ENCODE assay signal across 14 cellular contexts in the genomic region with DNA sequence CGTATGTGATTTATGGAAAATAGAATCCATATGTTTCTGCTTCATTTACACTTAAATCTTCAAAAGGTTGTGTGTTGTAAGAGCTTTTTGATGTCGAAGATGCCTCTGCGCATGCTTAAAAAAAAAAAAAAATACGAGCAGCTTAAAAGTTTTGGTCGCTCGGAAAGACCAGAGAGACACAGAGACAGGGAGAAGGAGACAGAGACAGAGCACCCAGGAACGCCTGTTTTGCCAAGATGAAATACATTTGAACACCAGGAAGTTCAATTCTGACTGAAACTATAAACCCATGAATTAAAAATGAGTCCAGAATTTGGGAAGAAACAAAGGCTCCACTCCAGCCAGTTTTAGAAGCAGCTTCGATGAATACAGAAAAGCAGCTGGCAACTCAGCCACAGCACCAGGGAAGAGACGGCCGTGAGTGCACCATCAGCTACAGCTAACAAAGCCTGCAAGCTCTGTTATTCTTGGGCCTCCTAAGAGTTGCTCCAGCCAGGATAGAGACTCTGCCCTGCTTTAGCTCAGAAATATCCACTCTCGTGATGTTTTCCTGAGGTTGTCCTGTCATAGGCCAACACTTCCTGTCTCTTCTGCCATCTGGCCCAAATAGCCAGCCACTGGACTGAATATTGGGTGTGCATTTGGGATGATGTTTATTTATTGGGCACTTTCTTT. TPM values are rescaled to one million over a fixed set of nuclear protein-coding genes. Genes with fewer than 3 reads are reported as not detected.
DNase-seq lines count a peak whose midpoint lies in the region; ATAC-seq, FAIRE-seq and TF ChIP-seq lines count a peak whose summit lies in the region.
"Had no signal": no experiment of that assay in that cellular context is flagged by ENCODE, and none has a peak within 500 bp of the region (broad histone marks: within the 10 kb centered on the region; RNA-seq: fewer than 3 reads in every experiment).

No MANE protein-coding gene starts in this region.

- TF ChIP-seq CTCF in brain (conservative IDR thresholded peaks at IDR 0.05): no peak

- H3K4me1 Mint-ChIP-seq in brain: peaks cover 72% of the 10 kb centered on the region
- H3K4me1 Mint-ChIP-seq: activated T-helper 17 cell treated with anti-CD3 and anti-CD28 coated beads, Interleukin-2, amount 50 U/mL, for 72 hours had no signal

- H3K9me3 Mint-ChIP-seq in brain: no peaks in the 10 kb centered on the region
- H3K9me3 Mint-ChIP-seq: activated T-helper 17 cell treated with anti-CD3 and anti-CD28 coated beads, Interleukin-2, amount 50 U/mL, for 72 hours had no signal

- no peaks in the 10 kb centered on the region for H3K4me1 ChIP-seq in small intestine (ENCODE audit: control insufficient read depth in 2 of 2, insufficient read depth in 1 of 2, low read depth in 1 of 2, low read length in 1 of 2)
- H3K4me1 ChIP-seq: lower lobe of right lung had no signal

- H3K27ac ChIP-seq in small intestine (ENCODE audit: low read depth in 1 of 2, low read length in 1 of 2): no peak overlapping the region
- H3K27ac ChIP-seq: lower lobe of right lung had no signal

- FAIRE-seq in small intestine (lab: Jason Lieb, UNC) (no peak), urothelium cell line (lab: Jason Lieb, UNC) (no peak)

- H3K27me3 ChIP-seq in small intestine (ENCODE audit: control insufficient read depth in 2 of 2, insufficient read depth in 2 of 2, low read length in 2 of 2): no peaks in the 10 kb centered on the region

- peak overlapping the region in 4 of 5 experiments; percentile 14 to 68 (median 52) for H3K4me3 Mint-ChIP-seq in brain
- H3K4me3 Mint-ChIP-seq: activated T-helper 17 cell treated with anti-CD3 and anti-CD28 coated beads, Interleukin-2, amount 50 U/mL, for 72 hours had no signal

- no peak for ATAC-seq in GM19328 (IDR thresholded peaks at IDR 0.05; ENCODE audit: unreplicated experiment)
- ATAC-seq: activated T-helper 17 cell treated with anti-CD3 and anti-CD28 coated beads, Interleukin-2, amount 50 U/mL, for 72 hours; lower lobe of right lung had no signal

- H3K27ac Mint-ChIP-seq in brain: peak overlapping the region in 4 of 5 experiments; percentile 81 to 92 (median 86)
- H3K27ac Mint-ChIP-seq: activated T-helper 17 cell treated with anti-CD3 and anti-CD28 coated beads, Interleukin-2, amount 50 U/mL, for 72 hours had no signal

- peaks cover 5% of the 10 kb centered on the region for H3K27me3 Mint-ChIP-seq in brain
- H3K27me3 Mint-ChIP-seq: activated T-helper 17 cell treated with anti-CD3 and anti-CD28 coated beads, Interleukin-2, amount 50 U/mL, for 72 hours had no signal

- 57 to 83% (median 77%) methylated on average over 11 of the region's 11 CpGs for WGBS in small intestine, 3 donors

- no peaks in the 10 kb centered on the region for H3K36me3 ChIP-seq in small intestine (ENCODE audit: control insufficient read depth in 2 of 2, insufficient read depth in 2 of 2, low read length in 2 of 2)
- H3K36me3 ChIP-seq: lower lobe of right lung had no signal

- DNase-seq in EL (peak; percentile 16), left kidney (ENCODE audit: low read depth, low spot score) (peak; percentile 24), small intestine (peak; percentile 1), NCI-H128 (lab: John Stamatoyannopoulos, UW; ENCODE audit: unreplicated experiment) (no peak), MV-4-11 (lab: John Stamatoyannopoulos, UW) (no peak), urothelium cell line (ENCODE audit: low spot score) (no peak)
- DNase-seq: lower lobe of right lung; NCI-H1092; NCI-H82; SK-N-SH; stimulated activated CD4-positive, alpha-beta T cell treated with anti-CD3 and anti-CD28 coated beads, Interleukin-12 subunit alpha, Interleukin-12 subunit beta, amount 100 ng/mL, for 4 hours had no signal

- no peaks in the 10 kb centered on the region for H3K9me3 ChIP-seq in small intestine (ENCODE audit: control insufficient read depth, low read depth)
- H3K9me3 ChIP-seq: lower lobe of right lung, SK-N-SH had no signal

- H3K4me3 ChIP-seq in small intestine (ENCODE audit: low read depth in 1 of 2, low read length in 2 of 2): no peak overlapping the region
- H3K4me3 ChIP-seq: lower lobe of right lung had no signal

- no peaks in the 10 kb centered on the region for H3K36me3 Mint-ChIP-seq in brain

RNA-seq across cellular contexts. Expression of a gene that starts 2.5 kb away (rescaled TPM):
- polyA plus RNA-seq in brain (ENCODE audit: insufficient read depth, low read depth, low replicate concordance) (not detected), small intestine (under 1 TPM in 1 of 3 donors, not detected in 2; 0.04 TPM)

RNA-seq across cellular contexts. Expression of a gene that starts 48.8 kb away (rescaled TPM):
- 1.8 TPM for polyA plus RNA-seq in brain (ENCODE audit: insufficient read depth, low read depth, low replicate concordance)
- 1 to 10 TPM in 1 of 3 donors, under 1 TPM in 2; 0.45 to 3.8 (median 0.81) TPM for polyA plus RNA-seq in small intestine

Comparison
In these comparisons a context has a peak if more than half of its experiments do, and no peak if none do; other contexts are left out.
1. DNase-seq: peak in EL (single experiment), left kidney (single experiment) and small intestine (single experiment); none in NCI-H128 (single experiment), MV-4-11 (single experiment) and urothelium cell line (single experiment).